ENCODE assay signal across 17 cellular contexts in genomic region chr14:104227806-104228205, GRCh38.
DNase-seq lines count a peak whose midpoint lies in the region; ATAC-seq and TF ChIP-seq lines count a peak whose summit lies in the region.
"Had no signal": no experiment of that assay in that cellular context is flagged by ENCODE, and none has a peak within 500 bp of the region (broad histone marks: within the 10 kb centered on the region; RNA-seq: fewer than 3 reads in every experiment).

No MANE protein-coding gene starts in this region.

- peak overlapping the region; percentile 12 to 92 for H3K27ac Mint-ChIP-seq in activated naive CD4-positive, alpha-beta T cell treated with anti-CD3 and anti-CD28 coated beads, Interleukin-2, amount 50 U/mL, for 72 hours
- H3K27ac Mint-ChIP-seq in activated naive CD8-positive, alpha-beta T cell treated with anti-CD3 and anti-CD28 coated beads for 36 hours, result peak overlapping the region; percentile 81
- no peak overlapping the region for H3K27ac Mint-ChIP-seq in stimulated activated memory B cell treated with anti-CD40 and anti-IgM and Interleukin-4, amounts not matched to agents 10 μg/mL and 1 μg/mL and 100 μg/mL, for 72 hours

- H3K27ac ChIP-seq in thyroid gland, result no peak overlapping the region
- H3K27ac ChIP-seq: GM23248, thoracic aorta had no signal

- H3K27me3 Mint-ChIP-seq in activated naive CD8-positive, alpha-beta T cell treated with anti-CD3 and anti-CD28 coated beads for 36 hours, result peaks cover 13% of the 10 kb centered on the region
- peaks cover 54% of the 10 kb centered on the region for H3K27me3 Mint-ChIP-seq in stimulated activated memory B cell treated with anti-CD40 and anti-IgM and Interleukin-4, amounts not matched to agents 10 μg/mL and 1 μg/mL and 100 μg/mL, for 72 hours

- TF ChIP-seq CTCF in NB4 (IDR thresholded peaks at IDR 0.05; ENCODE audit: low read depth, low read length) (no peak), thyroid gland (IDR thresholded peaks at IDR 0.05) (no peak), GM10248 (IDR thresholded peaks at IDR 0.05; ENCODE audit: control extremely low read depth, extremely low read depth, low read depth, missing control alignments) (no peak)

- peaks cover 0 to 6% of the 10 kb centered on the region in 2 donors for H3K9me3 Mint-ChIP-seq in activated naive CD4-positive, alpha-beta T cell treated with anti-CD3 and anti-CD28 coated beads, Interleukin-2, amount 50 U/mL, for 72 hours
- H3K9me3 Mint-ChIP-seq in activated naive CD8-positive, alpha-beta T cell treated with anti-CD3 and anti-CD28 coated beads for 36 hours, result peaks cover 5% of the 10 kb centered on the region
- peaks cover 4% of the 10 kb centered on the region for H3K9me3 Mint-ChIP-seq in stimulated activated memory B cell treated with anti-CD40 and anti-IgM and Interleukin-4, amounts not matched to agents 10 μg/mL and 1 μg/mL and 100 μg/mL, for 72 hours

- H3K27me3 ChIP-seq in thyroid gland, result no peaks in the 10 kb centered on the region
- H3K27me3 ChIP-seq: MG63 had no signal

- POLR2A ChIA-PET in GM10248 (lab: Yijun Ruan, JAX), result no interaction called here

- no peak for TF ChIP-seq POLR2A in NB4 (IDR thresholded peaks at IDR 0.05; ENCODE audit: extremely low read depth, insufficient read length)
- TF ChIP-seq POLR2A in thyroid gland (IDR thresholded peaks at IDR 0.05), result no peak

- H3K4me3 Mint-ChIP-seq in activated naive CD8-positive, alpha-beta T cell treated with anti-CD3 and anti-CD28 coated beads for 36 hours, result no peak overlapping the region
- H3K4me3 Mint-ChIP-seq in stimulated activated memory B cell treated with anti-CD40 and anti-IgM and Interleukin-4, amounts not matched to agents 10 μg/mL and 1 μg/mL and 100 μg/mL, for 72 hours, result no peak overlapping the region

- CTCF ChIA-PET in GM10248 (lab: Yijun Ruan, JAX), result no interaction called here

- H3K36me3 ChIP-seq in thyroid gland, result no peaks in the 10 kb centered on the region
- H3K36me3 ChIP-seq: MG63, thoracic aorta had no signal

- DNase-seq in activated naive CD4-positive, alpha-beta T cell treated with anti-CD3 and anti-CD28 coated beads, Interleukin-2, amount 50 U/mL, for 72 hours (ENCODE audit: low spot score in 2 of 2), result peak in 1 of 2 donors; percentile 41
- DNase-seq in activated naive CD4-positive, alpha-beta T cell treated with anti-CD3 and anti-CD28 coated beads, Interleukin-2, amount 50 U/mL, for 16 hours, result no peak
- peak; percentile 6 for DNase-seq in NB4 (ENCODE audit: low read depth)
- peak; percentile 56 for DNase-seq in activated naive CD8-positive, alpha-beta T cell treated with anti-CD3 and anti-CD28 coated beads for 36 hours
- DNase-seq in thyroid gland, result no peak
- DNase-seq in GM10248 (ENCODE audit: extremely low spot score), result no peak
- DNase-seq: activated effector memory CD4-positive, alpha-beta T cell treated with anti-CD3 and anti-CD28 coated beads, Interleukin-2, amount 50 U/mL, for 16 hours; GM23248; MG63; midbrain; NCI-H2029 treated with DMSO at 0.1 percent for 48 hours; NCI-H524; SHP77 had no signal

- no peaks in the 10 kb centered on the region for H3K36me3 Mint-ChIP-seq in activated naive CD4-positive, alpha-beta T cell treated with anti-CD3 and anti-CD28 coated beads, Interleukin-2, amount 50 U/mL, for 72 hours
- no peaks in the 10 kb centered on the region for H3K36me3 Mint-ChIP-seq in activated naive CD8-positive, alpha-beta T cell treated with anti-CD3 and anti-CD28 coated beads for 36 hours
- no peaks in the 10 kb centered on the region for H3K36me3 Mint-ChIP-seq in stimulated activated memory B cell treated with anti-CD40 and anti-IgM and Interleukin-4, amounts not matched to agents 10 μg/mL and 1 μg/mL and 100 μg/mL, for 72 hours

- H3K4me1 ChIP-seq in thyroid gland, result no peaks in the 10 kb centered on the region

- H3K4me1 Mint-ChIP-seq in activated naive CD8-positive, alpha-beta T cell treated with anti-CD3 and anti-CD28 coated beads for 36 hours, result peaks cover 17% of the 10 kb centered on the region
- H3K4me1 Mint-ChIP-seq in stimulated activated memory B cell treated with anti-CD40 and anti-IgM and Interleukin-4, amounts not matched to agents 10 μg/mL and 1 μg/mL and 100 μg/mL, for 72 hours, result peaks cover 19% of the 10 kb centered on the region

- H3K4me3 ChIP-seq in NB4 (ENCODE audit: low read depth, low read length), result no peak overlapping the region
- no peak overlapping the region for H3K4me3 ChIP-seq in thyroid gland (replicated peaks in 1 of 3)
- H3K4me3 ChIP-seq: GM12878, GM23248, MG63, thoracic aorta had no signal

- intact Hi-C loops in thyroid gland (cut with DNase I), result no loop called here

- WGBS in thyroid gland, 2 donors, result 81 to 83% methylated on average over 1 of the region's 1 CpG

- H3K9me3 ChIP-seq in thyroid gland, result no peaks in the 10 kb centered on the region
- H3K9me3 ChIP-seq: MG63, thoracic aorta had no signal

- peak; percentile 95 to 99 for ATAC-seq in activated naive CD4-positive, alpha-beta T cell treated with anti-CD3 and anti-CD28 coated beads, Interleukin-2, amount 50 U/mL, for 72 hours
- peak; percentile 49 for ATAC-seq in stimulated activated memory B cell treated with anti-CD40 and anti-IgM and Interleukin-4, amounts not matched to agents 10 μg/mL and 1 μg/mL and 100 μg/mL, for 72 hours
- ATAC-seq in GM18498 (IDR thresholded peaks at IDR 0.05; ENCODE audit: unreplicated experiment), result no peak
- ATAC-seq: GM12878 had no signal

Comparison
In these comparisons a context has a peak if more than half of its experiments do, and no peak if none do; other contexts are left out.
1. DNase-seq: peak in NB4 (single experiment) and activated naive CD8-positive, alpha-beta T cell treated with anti-CD3 and anti-CD28 coated beads for 36 hours (single experiment); none in activated naive CD4-positive, alpha-beta T cell treated with anti-CD3 and anti-CD28 coated beads, Interleukin-2, amount 50 U/mL, for 16 hours (single experiment), thyroid gland (0 of 2) and GM10248 (single experiment).